1 cellular context compared by ENCODE assay signal in the genomic region with DNA sequence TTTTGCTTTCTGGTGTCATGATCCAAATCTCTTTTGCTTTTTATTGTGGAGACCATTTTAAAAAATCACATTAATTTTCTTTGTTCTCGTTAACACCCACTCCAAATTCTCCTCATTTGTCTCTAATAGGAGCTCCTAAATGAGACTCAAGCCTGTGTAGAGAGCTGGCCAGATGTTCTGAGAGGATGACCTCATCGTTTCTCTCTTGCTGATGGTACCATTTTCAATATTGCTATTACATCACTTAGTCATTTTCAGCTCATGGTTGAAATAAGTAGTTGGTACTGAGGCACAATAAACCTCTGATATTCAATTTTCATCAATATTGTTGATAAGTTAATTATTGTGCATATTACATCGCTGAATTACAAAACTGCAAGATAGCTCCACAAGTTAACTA.
TF ChIP-seq lines count a peak whose summit lies in the region.

No MANE protein-coding gene starts in this region.

TF ChIP-seq in HepG2, 621 proteins besides CTCF, POLR2A, EP300 and RAD21:
- TF ChIP-seq ATF7 (IDR thresholded peaks at IDR 0.05) = peak; percentile 76
- TF ChIP-seq ATF7 (CRISPR knock-in tag; IDR thresholded peaks at IDR 0.05) = no peak
- TF ChIP-seq ZNF672 (CRISPR knock-in tag; IDR thresholded peaks at IDR 0.05) = no peak
- no peak for TF ChIP-seq FOSL2 (CRISPR knock-in tag; IDR thresholded peaks at IDR 0.05)
